ENCODE assay signal across 14 cellular contexts in genomic region chr12:104372721-104373335, GRCh38.
"Had no signal": no experiment of that assay in that cellular context is flagged by ENCODE, and none has a peak within 500 bp of the region (broad histone marks: within the 10 kb centered on the region; RNA-seq: fewer than 3 reads in every experiment).

No MANE protein-coding gene starts in this region.

- H3K4me3 Mint-ChIP-seq: activated CD4-positive, alpha-beta memory T cell treated with anti-CD3 and anti-CD28 coated beads, Interleukin-2, amount 10 ng/mL, durations not matched to agents 7 days and 5 days; activated CD4-positive, alpha-beta T cell treated with anti-CD3 and anti-CD28 coated beads for 36 hours; activated naive CD4-positive, alpha-beta T cell treated with anti-CD3 and anti-CD28 coated beads for 36 hours had no signal

- H3K27ac ChIP-seq: epithelial cell of prostate, sigmoid colon, spleen, thoracic aorta, upper lobe of right lung had no signal

- H3K4me3 ChIP-seq: sigmoid colon, spleen, thoracic aorta, upper lobe of right lung had no signal

- FAIRE-seq: astrocyte had no signal

- H3K27me3 Mint-ChIP-seq: activated CD4-positive, alpha-beta memory T cell treated with anti-CD3 and anti-CD28 coated beads, Interleukin-2, amount 10 ng/mL, durations not matched to agents 7 days and 5 days; activated CD4-positive, alpha-beta T cell treated with anti-CD3 and anti-CD28 coated beads for 36 hours; effector memory CD8-positive, alpha-beta T cell had no signal

- H3K27ac Mint-ChIP-seq: activated naive CD4-positive, alpha-beta T cell treated with anti-CD3 and anti-CD28 coated beads for 36 hours had no signal

- DNase-seq: activated T-cell treated with anti-CD3 and anti-CD28 coated beads for 4 hours, foreskin melanocyte, kidney glomerular epithelial cell, sigmoid colon, T1000, upper lobe of right lung had no signal

- H3K36me3 ChIP-seq: sigmoid colon, spleen, thoracic aorta, upper lobe of right lung had no signal

- H3K27me3 ChIP-seq: sigmoid colon, spleen, upper lobe of right lung had no signal
